In genomic region chr11:120884290-120885020, GRCh38 we compare ENCODE assay signal across 22 cellular contexts.
DNase-seq lines count a peak whose midpoint lies in the region; ATAC-seq and TF ChIP-seq lines count a peak whose summit lies in the region.
"Had no signal": no experiment of that assay in that cellular context is flagged by ENCODE, and none has a peak within 500 bp of the region (broad histone marks: within the 10 kb centered on the region; RNA-seq: fewer than 3 reads in every experiment).

No MANE protein-coding gene starts in this region.

- DNase-seq in GM23248, result no peak
- no peak for DNase-seq in RWPE1 (ENCODE audit: low spot score)
- DNase-seq in endodermal cell, result peak; percentile 62
- DNase-seq in neural progenitor cell (ENCODE audit: low spot score), result no peak
- no peak for DNase-seq in NOMO-1 (lab: John Stamatoyannopoulos, UW; ENCODE audit: unreplicated experiment in 2 of 2)
- no peak for DNase-seq in HT-29 (ENCODE audit: low spot score)
- DNase-seq: DMS53; GF-D8; KBM-7; MM.1S; NCI-H1436; NCI-H187 treated with DMSO at 0.1 percent for 48 hours; NCI-H2107; NCI-H774; NK-92 treated with Interleukin-12 subunit alpha and Interleukin-12 subunit beta, amount 100 ng/mL, for 24 hours; SW 1271 had no signal

- no peaks in the 10 kb centered on the region for H3K9me2 ChIP-seq in GM23248 (ENCODE audit: insufficient read depth)

- H3K4me3 Mint-ChIP-seq in endodermal cell (no peak overlapping the region), neural progenitor cell (no peak overlapping the region)
- H3K4me3 Mint-ChIP-seq: B cell, CD14-positive monocyte, H9, HFFc6 had no signal

- in situ Hi-C loops in GM23248 (cut with MboI), result no loop called here

- no peak overlapping the region for H2AFZ ChIP-seq in GM23248
- H2AFZ ChIP-seq in neural progenitor cell (replicated peaks), result no peak overlapping the region

- H3K4me2 ChIP-seq in GM23248 (ENCODE audit: unreplicated experiment) (no peak overlapping the region), neural progenitor cell (no peak overlapping the region)

- 83 to 89% methylated on average over 20 of the region's 20 CpGs for WGBS in GM23248 (ENCODE audit: low coverage in 1 of 2, low lambda C conversion rate in 2 of 2, missing lambda C conversion rate in 2 of 2), 2 experiments
- whole genome bisulfite sequencing in endodermal cell (ENCODE audit: insufficient coverage in 1 of 2, insufficient read length in 1 of 2), 2 experiments, result 92 to 95% methylated on average over 14 to 20 of the region's 20 CpGs

- H3K36me3 ChIP-seq in GM23248 (ENCODE audit: low read depth), result no peaks in the 10 kb centered on the region
- no peaks in the 10 kb centered on the region for H3K36me3 ChIP-seq in endodermal cell (ENCODE audit: control insufficient read depth, insufficient read depth, low read length)
- H3K36me3 ChIP-seq in neural progenitor cell, result no peaks in the 10 kb centered on the region

- H3K9ac ChIP-seq in GM23248 (0 out of 2 replicates have a peak overlapping the region, but pooled peaks have one; percentile 41), endodermal cell (ENCODE audit: extremely low read depth, low read length, poor library complexity, severe bottlenecking) (no peak overlapping the region), neural progenitor cell (no peak overlapping the region)

- peak overlapping the region; percentile 13; the same call in 1 of the 2 replicates for H3K27ac ChIP-seq in GM23248
- peak overlapping the region; percentile 70 for H3K27ac ChIP-seq in RWPE1
- no peak overlapping the region for H3K27ac ChIP-seq in endodermal cell (ENCODE audit: low read depth, low read length)
- no peak overlapping the region for H3K27ac ChIP-seq in neural progenitor cell
- H3K27ac ChIP-seq: HL-60 had no signal

- H3K27ac Mint-ChIP-seq in endodermal cell (no peak overlapping the region), neural progenitor cell (peak overlapping the region; percentile 80)
- H3K27ac Mint-ChIP-seq: HFFc6 had no signal

- H3K36me3 Mint-ChIP-seq in endodermal cell (ENCODE audit: low read depth) (no peaks in the 10 kb centered on the region), neural progenitor cell (no peaks in the 10 kb centered on the region)
- H3K36me3 Mint-ChIP-seq: CD14-positive monocyte had no signal

- H3K27me3 Mint-ChIP-seq in endodermal cell (ENCODE audit: insufficient read depth), result peaks cover 18% of the 10 kb centered on the region
- peaks cover 8% of the 10 kb centered on the region for H3K27me3 Mint-ChIP-seq in neural progenitor cell (ENCODE audit: insufficient read depth, low read depth)

- H3K4me1 ChIP-seq in GM23248 (ENCODE audit: insufficient read depth), result peaks cover 33% of the 10 kb centered on the region
- H3K4me1 ChIP-seq in endodermal cell (ENCODE audit: control insufficient read depth, insufficient read depth, low read length), result peaks cover 5% of the 10 kb centered on the region
- peaks cover 6% of the 10 kb centered on the region for H3K4me1 ChIP-seq in neural progenitor cell

- POLR2A ChIA-PET in RWPE1 (lab: Yijun Ruan, JAX; ENCODE audit: low non-redundant PET), result no interaction called here

- H3F3A ChIP-seq in GM23248 (ENCODE audit: insufficient read depth) (peaks cover 5% of the 10 kb centered on the region; the same call in 1 of the 2 replicates), neural progenitor cell (ENCODE audit: low read depth) (no peaks in the 10 kb centered on the region)

- CTCF ChIA-PET in RWPE1 (lab: Yijun Ruan, JAX), result interaction anchor here (0.6 kb wide), 4 partner anchors 29 to 217 kb away, joined by 3 to 4 read pairs (median 3); no protein-coding TSS in a partner anchor

- H3K4me3 ChIP-seq in GM23248 (no peak overlapping the region), endodermal cell (ENCODE audit: low read length) (no peak overlapping the region), neural progenitor cell (no peak overlapping the region)

- 0 out of 2 replicates have a peak, but pooled peaks cover 7% of the 10 kb centered on the region for H3K27me3 ChIP-seq in GM23248 (replicated peaks; ENCODE audit: insufficient read depth)
- no peaks in the 10 kb centered on the region for H3K27me3 ChIP-seq in endodermal cell (ENCODE audit: control insufficient read depth, insufficient read depth, low read length, poor library complexity, severe bottlenecking)
- H3K27me3 ChIP-seq in neural progenitor cell, result no peaks in the 10 kb centered on the region

- peaks cover 5% of the 10 kb centered on the region for H3K9me3 Mint-ChIP-seq in endodermal cell
- no peaks in the 10 kb centered on the region for H3K9me3 Mint-ChIP-seq in neural progenitor cell
- H3K9me3 Mint-ChIP-seq: H9, HFFc6 had no signal

- peaks cover 12% of the 10 kb centered on the region for H3K4me1 Mint-ChIP-seq in endodermal cell
- H3K4me1 Mint-ChIP-seq in neural progenitor cell, result peaks cover 36% of the 10 kb centered on the region
- H3K4me1 Mint-ChIP-seq: B cell had no signal

- no peak for ATAC-seq in HG03097 (IDR thresholded peaks at IDR 0.05; ENCODE audit: low FRiP score, unreplicated experiment)

- H4K20me1 ChIP-seq in GM23248 (ENCODE audit: insufficient read depth) (no peaks in the 10 kb centered on the region), neural progenitor cell (ENCODE audit: low read depth) (no peaks in the 10 kb centered on the region)

- H3K9me3 ChIP-seq in GM23248 (ENCODE audit: low read depth) (no peaks in the 10 kb centered on the region), endodermal cell (ENCODE audit: control insufficient read depth, low read length) (no peaks in the 10 kb centered on the region), neural progenitor cell (ENCODE audit: low read depth) (no peaks in the 10 kb centered on the region)

- H3K79me2 ChIP-seq in GM23248 (ENCODE audit: insufficient read depth), result no peaks in the 10 kb centered on the region
- H3K79me2 ChIP-seq in neural progenitor cell (ENCODE audit: low read depth), result no peaks in the 10 kb centered on the region

- no peak for TF ChIP-seq CTCF in RWPE1 (conservative IDR thresholded peaks at IDR 0.05; ENCODE audit: low read depth)
- TF ChIP-seq CTCF in endodermal cell (conservative IDR thresholded peaks at IDR 0.05), result no peak
- TF ChIP-seq CTCF in neural progenitor cell (IDR thresholded peaks at IDR 0.05), result no peak

Comparison
In these comparisons a context has a peak if more than half of its experiments do, and no peak if none do; other contexts are left out.
1. H3K27ac ChIP-seq: peak in GM23248 (single experiment) and RWPE1 (single experiment); none in endodermal cell (single experiment) and neural progenitor cell (single experiment).